30 cellular contexts compared by ENCODE assay signal in the genomic region with DNA sequence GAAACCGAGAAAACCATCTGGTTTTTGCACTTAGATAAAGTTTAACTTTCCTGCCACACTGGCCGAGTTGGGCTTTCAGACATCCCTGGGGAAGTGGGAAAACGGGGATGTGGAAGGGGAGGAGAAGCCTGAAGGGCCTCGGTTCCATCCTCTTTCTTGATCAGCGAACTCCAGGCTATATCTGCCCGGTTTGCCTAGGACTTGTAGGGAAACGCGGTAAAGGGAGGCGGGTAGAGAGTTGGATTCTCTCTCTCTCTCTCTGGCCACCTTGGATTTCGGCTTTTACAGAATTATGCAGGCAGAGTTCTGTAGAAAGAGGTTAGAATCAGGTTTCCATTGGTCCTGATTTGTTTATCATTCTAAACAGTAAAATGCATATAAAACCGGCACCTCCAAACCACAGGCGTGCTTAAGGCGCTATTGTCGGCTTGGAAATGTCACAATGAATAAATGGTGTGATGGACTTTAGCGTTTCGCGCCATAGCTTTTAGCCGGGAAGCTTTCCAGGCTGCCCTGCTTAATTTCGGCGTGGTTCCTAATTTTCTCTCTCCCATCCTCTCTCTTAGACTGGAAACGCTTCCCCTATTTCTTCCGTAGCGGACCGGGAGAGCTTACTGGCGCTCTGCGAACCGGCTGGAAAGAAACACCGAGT. TPM values are rescaled to one million over a fixed set of nuclear protein-coding genes. Genes with fewer than 3 reads are reported as not detected.
DNase-seq lines count a peak whose midpoint lies in the region; ATAC-seq and TF ChIP-seq lines count a peak whose summit lies in the region.
"Had no signal": no experiment of that assay in that cellular context is flagged by ENCODE, and none has a peak within 500 bp of the region (broad histone marks: within the 10 kb centered on the region; RNA-seq: fewer than 3 reads in every experiment).

No MANE protein-coding gene starts in this region.

- H3K9me3 Mint-ChIP-seq in activated CD4-positive, alpha-beta T cell treated with anti-CD3 and anti-CD28 coated beads, Interleukin-2, amount 10 ng/mL, durations not matched to agents 7 days and 5 days = peaks cover 17% of the 10 kb centered on the region
- peaks cover 36% of the 10 kb centered on the region for H3K9me3 Mint-ChIP-seq in activated CD4-positive, alpha-beta T cell treated with anti-CD3 and anti-CD28 coated beads, Interleukin-2, amount 10 ng/mL, durations not matched to agents 24 days and 14 days
- H3K9me3 Mint-ChIP-seq in brain = peaks cover 0 to 10% (median 5%) of the 10 kb centered on the region in 5 experiments
- H3K9me3 Mint-ChIP-seq: activated naive CD4-positive, alpha-beta T cell treated with anti-CD3 and anti-CD28 coated beads, Interleukin-2, amount 50 U/mL, for 24 hours had no signal

- no peak overlapping the region for H3K4me3 Mint-ChIP-seq in activated CD4-positive, alpha-beta T cell treated with anti-CD3 and anti-CD28 coated beads, Interleukin-2, amount 10 ng/mL, durations not matched to agents 7 days and 5 days
- H3K4me3 Mint-ChIP-seq in activated CD4-positive, alpha-beta T cell treated with anti-CD3 and anti-CD28 coated beads, Interleukin-2, amount 10 ng/mL, durations not matched to agents 24 days and 14 days = no peak overlapping the region
- peak overlapping the region; percentile 17 to 86 (median 64) for H3K4me3 Mint-ChIP-seq in brain
- H3K4me3 Mint-ChIP-seq: activated naive CD4-positive, alpha-beta T cell treated with anti-CD3 and anti-CD28 coated beads, Interleukin-2, amount 50 U/mL, for 24 hours; CD8-positive, alpha-beta memory T cell; natural killer cell had no signal

- intact Hi-C loops in activated CD4-positive, alpha-beta T cell treated with anti-CD3 and anti-CD28 coated beads, Interleukin-2, amount 10 ng/mL, durations not matched to agents 24 days and 14 days (cut with micrococcal nuclease) = loop anchor here (10.0 kb wide), 2 partner anchors 355 to 485 kb away; partner anchors contain the start of gene SLC44A5

- peak overlapping the region; percentile 63 for H3K4me3 ChIP-seq in iPS-20b (ENCODE audit: low read length)
- no peak overlapping the region for H3K4me3 ChIP-seq in smooth muscle cell
- H3K4me3 ChIP-seq: HAP-1, SK-N-MC, transverse colon had no signal

- peaks cover 11% of the 10 kb centered on the region for H3K36me3 Mint-ChIP-seq in activated CD4-positive, alpha-beta T cell treated with anti-CD3 and anti-CD28 coated beads, Interleukin-2, amount 10 ng/mL, durations not matched to agents 7 days and 5 days (ENCODE audit: low read depth)
- H3K36me3 Mint-ChIP-seq in activated CD4-positive, alpha-beta T cell treated with anti-CD3 and anti-CD28 coated beads, Interleukin-2, amount 10 ng/mL, durations not matched to agents 24 days and 14 days (ENCODE audit: low read depth) = peaks cover 2% of the 10 kb centered on the region
- H3K36me3 Mint-ChIP-seq in brain = no peaks in the 10 kb centered on the region
- H3K36me3 Mint-ChIP-seq: activated naive CD4-positive, alpha-beta T cell treated with anti-CD3 and anti-CD28 coated beads, Interleukin-2, amount 50 U/mL, for 24 hours had no signal

- POLR2A ChIA-PET in activated CD4-positive, alpha-beta T cell treated with anti-CD3 and anti-CD28 coated beads, Interleukin-2, amount 10 ng/mL, durations not matched to agents 7 days and 5 days (lab: Charles Lee) = no interaction called here

- 7% methylated on average over 28 of the region's 28 CpGs for WGBS in smooth muscle cell (ENCODE audit: low lambda C conversion rate)

- no peak for ATAC-seq in HG03432 (IDR thresholded peaks at IDR 0.05; ENCODE audit: unreplicated experiment)
- ATAC-seq: left lobe of liver, natural killer cell had no signal

- no peak for TF ChIP-seq CTCF in brain (conservative IDR thresholded peaks at IDR 0.05)
- TF ChIP-seq CTCF in smooth muscle cell (IDR thresholded peaks at IDR 0.05; ENCODE audit: borderline replicate concordance, insufficient read depth, poor library complexity, severe bottlenecking) = no peak

- no peak for DNase-seq in activated CD4-positive, alpha-beta T cell treated with anti-CD3 and anti-CD28 coated beads, Interleukin-2, amount 10 ng/mL, durations not matched to agents 7 days and 5 days
- DNase-seq in activated CD4-positive, alpha-beta T cell treated with anti-CD3 and anti-CD28 coated beads, Interleukin-2, amount 10 ng/mL, durations not matched to agents 24 days and 14 days = no peak
- DNase-seq in smooth muscle cell (lab: John Stamatoyannopoulos, UW; ENCODE audit: unreplicated experiment) (no peak), DMS153 treated with DMSO at 0.1 percent for 48 hours (lab: John Stamatoyannopoulos, UW; ENCODE audit: unreplicated experiment) (no peak), NCI-H1417 treated with DMSO at 0.1 percent for 48 hours (lab: John Stamatoyannopoulos, UW) (no peak)
- DNase-seq: activated CD4-positive, alpha-beta T cell treated with anti-CD3 and anti-CD28 coated beads for 4 hours; AML-193; anterior cingulate cortex; caudate nucleus; CD8-positive, alpha-beta memory T cell; DMS153; head of caudate nucleus; natural killer cell; NCI-H1092 treated with DMSO at 0.1 percent for 48 hours; NCI-H2029; NCI-H2227 treated with DMSO at 0.1 percent for 48 hours; NCI-H69; T-helper 2 cell; transverse colon had no signal

- H3K27ac ChIP-seq in iPS-20b (ENCODE audit: low read length) (no peak overlapping the region), smooth muscle cell (ENCODE audit: low read depth) (no peak overlapping the region)
- H3K27ac ChIP-seq: 22Rv1, SK-N-MC, transverse colon had no signal

- peak overlapping the region; percentile 66 for H3K4me2 ChIP-seq in smooth muscle cell

- H3K4me1 ChIP-seq in iPS-20b (ENCODE audit: insufficient read depth, low read length) (peaks cover 34% of the 10 kb centered on the region), smooth muscle cell (ENCODE audit: low read depth) (peaks cover 40% of the 10 kb centered on the region)
- H3K4me1 ChIP-seq: HAP-1 had no signal

- H3K9me3 ChIP-seq in iPS-20b (ENCODE audit: insufficient read depth, low read depth, low read length) (no peaks in the 10 kb centered on the region), smooth muscle cell (replicated peaks; ENCODE audit: low read depth) (no peaks in the 10 kb centered on the region)
- H3K9me3 ChIP-seq: HAP-1, transverse colon had no signal

- H3K36me3 ChIP-seq in iPS-20b (ENCODE audit: insufficient read depth, low read depth, low read length) = no peaks in the 10 kb centered on the region
- no peaks in the 10 kb centered on the region for H3K36me3 ChIP-seq in smooth muscle cell (ENCODE audit: low read depth)
- H3K36me3 ChIP-seq: HAP-1, transverse colon had no signal

- H3K27me3 ChIP-seq in iPS-20b (ENCODE audit: insufficient read depth, low read length) (peaks cover 94% of the 10 kb centered on the region), smooth muscle cell (ENCODE audit: low read depth) (peaks cover 83% of the 10 kb centered on the region)

- CTCF ChIA-PET in activated CD4-positive, alpha-beta T cell treated with anti-CD3 and anti-CD28 coated beads, Interleukin-2, amount 10 ng/mL, durations not matched to agents 7 days and 5 days (lab: Charles Lee) = no interaction called here

- peaks cover 3% of the 10 kb centered on the region for H4K20me1 ChIP-seq in smooth muscle cell (ENCODE audit: low read depth)

- peaks cover 5% of the 10 kb centered on the region for H3K4me1 Mint-ChIP-seq in activated CD4-positive, alpha-beta T cell treated with anti-CD3 and anti-CD28 coated beads, Interleukin-2, amount 10 ng/mL, durations not matched to agents 7 days and 5 days
- peaks cover 4% of the 10 kb centered on the region for H3K4me1 Mint-ChIP-seq in activated CD4-positive, alpha-beta T cell treated with anti-CD3 and anti-CD28 coated beads, Interleukin-2, amount 10 ng/mL, durations not matched to agents 24 days and 14 days
- H3K4me1 Mint-ChIP-seq in brain = peaks cover 49% of the 10 kb centered on the region
- H3K4me1 Mint-ChIP-seq: activated naive CD4-positive, alpha-beta T cell treated with anti-CD3 and anti-CD28 coated beads, Interleukin-2, amount 50 U/mL, for 24 hours; natural killer cell had no signal

- H2AFZ ChIP-seq in smooth muscle cell (ENCODE audit: low read depth) = no peak overlapping the region

- H3K79me2 ChIP-seq in smooth muscle cell (ENCODE audit: low read depth) = no peaks in the 10 kb centered on the region

- H3F3A ChIP-seq in smooth muscle cell (ENCODE audit: low read depth) = peaks cover 3% of the 10 kb centered on the region

- peaks cover 89% of the 10 kb centered on the region for H3K27me3 Mint-ChIP-seq in activated CD4-positive, alpha-beta T cell treated with anti-CD3 and anti-CD28 coated beads, Interleukin-2, amount 10 ng/mL, durations not matched to agents 7 days and 5 days
- H3K27me3 Mint-ChIP-seq in activated CD4-positive, alpha-beta T cell treated with anti-CD3 and anti-CD28 coated beads, Interleukin-2, amount 10 ng/mL, durations not matched to agents 24 days and 14 days = peaks cover 88% of the 10 kb centered on the region
- H3K27me3 Mint-ChIP-seq in brain = peaks cover 90% of the 10 kb centered on the region

- H3K27ac Mint-ChIP-seq in activated CD4-positive, alpha-beta T cell treated with anti-CD3 and anti-CD28 coated beads, Interleukin-2, amount 10 ng/mL, durations not matched to agents 7 days and 5 days = peak overlapping the region; percentile 57
- H3K27ac Mint-ChIP-seq in activated CD4-positive, alpha-beta T cell treated with anti-CD3 and anti-CD28 coated beads, Interleukin-2, amount 10 ng/mL, durations not matched to agents 24 days and 14 days = no peak overlapping the region
- H3K27ac Mint-ChIP-seq in brain = no peak overlapping the region
- H3K27ac Mint-ChIP-seq: activated naive CD4-positive, alpha-beta T cell treated with anti-CD3 and anti-CD28 coated beads, Interleukin-2, amount 50 U/mL, for 24 hours; CD8-positive, alpha-beta memory T cell; natural killer cell; progenitor cell of endocrine pancreas had no signal

- no peak overlapping the region for H3K9ac ChIP-seq in iPS-20b (ENCODE audit: low read depth, low read length)
- H3K9ac ChIP-seq in smooth muscle cell (ENCODE audit: low read depth) = no peak overlapping the region

RNA-seq across cellular contexts. Expression of gene LHX8, which starts 4.4 kb away (rescaled TPM):
- total RNA-seq in activated CD4-positive, alpha-beta T cell treated with anti-CD3 and anti-CD28 coated beads, Interleukin-2, amount 10 ng/mL, durations not matched to agents 7 days and 5 days = not detected
- not detected in 2 replicates for total RNA-seq in activated CD4-positive, alpha-beta T cell treated with anti-CD3 and anti-CD28 coated beads, Interleukin-2, amount 10 ng/mL, durations not matched to agents 24 days and 14 days
- polyA plus RNA-seq in brain (ENCODE audit: insufficient read depth, low read depth, low replicate concordance) (not detected), smooth muscle cell (not detected in 2 replicates)
- total RNA-seq in smooth muscle cell = 0.90 TPM in 1 of 2 replicates, not detected in the other
- total RNA-seq: CD8-positive, alpha-beta memory T cell; dermis microvascular lymphatic vessel endothelial cell; left lobe of liver; mesenteric fat pad; natural killer cell; progenitor cell of endocrine pancreas; transverse colon had no signal
- polyA plus RNA-seq: CD8-positive, alpha-beta memory T cell had no signal

Comparison
In these comparisons a context has a peak if more than half of its experiments do, and no peak if none do; other contexts are left out.
1. H3K4me3 Mint-ChIP-seq: peak in brain (5 of 5); none in activated CD4-positive, alpha-beta T cell treated with anti-CD3 and anti-CD28 coated beads, Interleukin-2, amount 10 ng/mL, durations not matched to agents 7 days and 5 days (single experiment) and activated CD4-positive, alpha-beta T cell treated with anti-CD3 and anti-CD28 coated beads, Interleukin-2, amount 10 ng/mL, durations not matched to agents 24 days and 14 days (single experiment).